1 cellular context compared by ENCODE assay signal in genomic region chr11:2536440-2536989, GRCh38.
TF ChIP-seq lines count a peak whose summit lies in the region.

No MANE protein-coding gene starts in this region.

TF ChIP-seq in HepG2, 621 proteins besides CTCF, POLR2A, EP300 and RAD21 (continued from another document):
- no peak for TF ChIP-seq PREB (CRISPR knock-in tag; IDR thresholded peaks at IDR 0.05)
TF ChIP-seq in HepG2: peak in this region for 0.
